ENCODE assay signal across 26 cellular contexts in the genomic region with DNA sequence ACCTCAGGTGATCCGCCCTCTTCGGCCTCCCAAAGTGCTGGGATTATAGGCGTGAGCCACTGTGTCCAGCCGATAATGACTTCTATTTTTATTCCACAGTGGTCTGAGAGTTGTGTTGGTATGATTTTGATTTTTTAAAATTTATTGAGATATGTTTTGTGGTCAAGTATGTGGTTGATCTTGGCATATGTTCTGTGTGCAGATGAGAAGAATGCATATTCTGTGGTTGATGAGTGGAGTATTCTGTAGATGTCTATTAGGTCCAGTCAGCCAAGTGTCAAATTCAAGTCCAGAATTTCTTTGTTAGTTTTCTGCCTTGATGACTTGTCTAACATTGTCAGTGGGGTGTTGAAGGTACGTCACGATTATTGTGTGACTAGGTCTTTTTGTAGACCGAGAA.
DNase-seq lines count a peak whose midpoint lies in the region; ATAC-seq, FAIRE-seq and TF ChIP-seq lines count a peak whose summit lies in the region.
"Had no signal": no experiment of that assay in that cellular context is flagged by ENCODE, and none has a peak within 500 bp of the region (broad histone marks: within the 10 kb centered on the region; RNA-seq: fewer than 3 reads in every experiment).

No MANE protein-coding gene starts in this region.

- no peak overlapping the region for H3K27ac Mint-ChIP-seq in astrocyte (ENCODE audit: unreplicated experiment)
- H3K27ac Mint-ChIP-seq in Calu3 (ENCODE audit: unreplicated experiment): no peak overlapping the region
- no peak overlapping the region for H3K27ac Mint-ChIP-seq in endodermal cell
- H3K27ac Mint-ChIP-seq: B cell; CD8-positive, alpha-beta memory T cell; GM23338; H9 had no signal

- H4K20me1 ChIP-seq in astrocyte (ENCODE audit: insufficient read depth, low read length): no peaks in the 10 kb centered on the region

- H3K9me3 ChIP-seq in astrocyte (ENCODE audit: insufficient read depth, low read depth, low read length) (no peaks in the 10 kb centered on the region), endodermal cell (ENCODE audit: control insufficient read depth, low read length) (peaks cover 52% of the 10 kb centered on the region), stomach (peaks cover 0 to 51% (median 29%) of the 10 kb centered on the region in 4 donors)

- no TSS peak for BruUV-seq in Calu3 (replicated peaks; lab: Mats Ljungman, UMichigan)

- TF ChIP-seq EP300 in stomach (IDR thresholded peaks at IDR 0.05): no peak

- intact Hi-C loops in Calu3 (cut with micrococcal nuclease; ENCODE audit: unreplicated experiment) (no loop called here), stomach (cut with DNase I; ENCODE audit: low total_unique reads) (no loop called here)

- no peaks in the 10 kb centered on the region for H3K27me3 ChIP-seq in astrocyte (ENCODE audit: insufficient read depth, low read length)
- H3K27me3 ChIP-seq in endodermal cell (ENCODE audit: control insufficient read depth, insufficient read depth, low read length, poor library complexity, severe bottlenecking): no peaks in the 10 kb centered on the region
- no peaks in the 10 kb centered on the region for H3K27me3 ChIP-seq in stomach
- H3K27me3 ChIP-seq: SJCRH30 had no signal

- H3K4me3 Mint-ChIP-seq in astrocyte (ENCODE audit: unreplicated experiment) (no peak overlapping the region), Calu3 (ENCODE audit: low read depth, unreplicated experiment) (no peak overlapping the region), endodermal cell (no peak overlapping the region)
- H3K4me3 Mint-ChIP-seq: B cell; CD14-positive monocyte; CD8-positive, alpha-beta memory T cell; GM23338; H9 had no signal

- no peak overlapping the region for H3K4me3 ChIP-seq in astrocyte (ENCODE audit: insufficient read depth, low read depth, low read length)
- no peak overlapping the region for H3K4me3 ChIP-seq in fibroblast of mammary gland (ENCODE audit: control insufficient read depth, low read depth, low read length)
- H3K4me3 ChIP-seq in skeletal muscle cell (ENCODE audit: low read depth, low read length): no peak overlapping the region
- H3K4me3 ChIP-seq in endodermal cell (ENCODE audit: low read length): no peak overlapping the region
- no peak overlapping the region for H3K4me3 ChIP-seq in stomach
- H3K4me3 ChIP-seq: GM23338, SJCRH30 had no signal

- no peaks in the 10 kb centered on the region for H3K79me2 ChIP-seq in astrocyte (ENCODE audit: insufficient read depth, low read length)

- H3K27ac ChIP-seq in astrocyte (ENCODE audit: low read depth, low read length): no peak overlapping the region
- no peak overlapping the region for H3K27ac ChIP-seq in endodermal cell (ENCODE audit: low read depth, low read length)
- no peak overlapping the region for H3K27ac ChIP-seq in stomach
- H3K27ac ChIP-seq: SJCRH30 had no signal

- no peak overlapping the region for H3K9ac ChIP-seq in astrocyte (ENCODE audit: low read length)
- no peak overlapping the region for H3K9ac ChIP-seq in endodermal cell (ENCODE audit: extremely low read depth, low read length, poor library complexity, severe bottlenecking)

- H3K27me3 Mint-ChIP-seq in astrocyte (ENCODE audit: low read depth, unreplicated experiment): no peaks in the 10 kb centered on the region
- H3K27me3 Mint-ChIP-seq in Calu3 (ENCODE audit: unreplicated experiment): no peaks in the 10 kb centered on the region
- no peaks in the 10 kb centered on the region for H3K27me3 Mint-ChIP-seq in endodermal cell (ENCODE audit: insufficient read depth)
- H3K27me3 Mint-ChIP-seq: B cell; CD8-positive, alpha-beta memory T cell had no signal

- WGBS in endodermal cell (ENCODE audit: insufficient coverage in 1 of 2, insufficient read length in 1 of 2), 2 experiments: 81 to 91% methylated on average over 4 to 7 of the region's 7 CpGs
- 82 to 92% (median 88%) methylated on average over 7 of the region's 7 CpGs for WGBS in stomach, 5 donors

- H3K4me1 Mint-ChIP-seq in astrocyte (ENCODE audit: low read depth, unreplicated experiment): no peaks in the 10 kb centered on the region
- H3K4me1 Mint-ChIP-seq in Calu3 (ENCODE audit: low read depth, unreplicated experiment): no peaks in the 10 kb centered on the region
- H3K4me1 Mint-ChIP-seq in endodermal cell: no peaks in the 10 kb centered on the region
- H3K4me1 Mint-ChIP-seq: B cell; CD14-positive monocyte; CD8-positive, alpha-beta memory T cell; GM23338; H9 had no signal

- peaks cover 29% of the 10 kb centered on the region for H3K9me3 Mint-ChIP-seq in astrocyte (ENCODE audit: unreplicated experiment)
- H3K9me3 Mint-ChIP-seq in Calu3 (ENCODE audit: low read depth, unreplicated experiment): peaks cover 19% of the 10 kb centered on the region
- peaks cover 77% of the 10 kb centered on the region for H3K9me3 Mint-ChIP-seq in endodermal cell

- ATAC-seq in GM21529 (IDR thresholded peaks at IDR 0.05; ENCODE audit: unreplicated experiment): no peak
- ATAC-seq: GM23338, Right ventricle myocardium inferior, SK-N-SH treated with all-trans-retinoic acid at 6 μM for 48 hours had no signal

- peak; percentile 19 for DNase-seq in M059J (ENCODE audit: low read depth)
- peak; percentile 84 for DNase-seq in astrocyte (ENCODE audit: low read depth)
- peak; percentile 36 for DNase-seq in fibroblast of mammary gland (ENCODE audit: low read depth)
- DNase-seq in skeletal muscle cell (ENCODE audit: low read depth): peak; percentile 3
- no peak for DNase-seq in Calu3
- DNase-seq in endodermal cell: no peak
- DNase-seq in stomach: no peak
- DNase-seq: CD8-positive, alpha-beta memory T cell; DMS153; DND-41; H9; KG1; NCI-H1048; NCI-H1417 treated with DMSO at 0.1 percent for 48 hours; NCI-H187; NCI-H2081 treated with DMSO at 0.1 percent for 48 hours; NCI-H2171; NCI-H226; NCI-H510A treated with DMSO at 0.1 percent for 48 hours; SJCRH30 had no signal

- CTCF ChIA-PET in Calu3 (lab: Charles Lee): no interaction called here

- TF ChIP-seq CTCF in astrocyte (IDR thresholded peaks at IDR 0.05; ENCODE audit: insufficient read depth, low read depth, low read length) (no peak), fibroblast of mammary gland (conservative IDR thresholded peaks at IDR 0.05; ENCODE audit: control insufficient read depth, insufficient read depth, low read depth, low read length) (no peak), Calu3 (IDR thresholded peaks at IDR 0.05; ENCODE audit: unreplicated experiment) (no peak), endodermal cell (conservative IDR thresholded peaks at IDR 0.05) (no peak), stomach (IDR thresholded peaks at IDR 0.05) (no peak)

- H3K36me3 ChIP-seq in astrocyte (ENCODE audit: insufficient read depth, low read length) (no peaks in the 10 kb centered on the region), endodermal cell (ENCODE audit: control insufficient read depth, insufficient read depth, low read length) (no peaks in the 10 kb centered on the region), stomach (no peaks in the 10 kb centered on the region)
- H3K36me3 ChIP-seq: SJCRH30 had no signal

- TF ChIP-seq POLR2A in stomach (IDR thresholded peaks at IDR 0.05): no peak

- H3K4me2 ChIP-seq in astrocyte (ENCODE audit: low read length): no peak overlapping the region
- H3K4me2 ChIP-seq: GM23338 had no signal

- H2AFZ ChIP-seq in astrocyte (ENCODE audit: low read depth, low read length): no peak overlapping the region
- H2AFZ ChIP-seq: GM23338 had no signal

- H3K36me3 Mint-ChIP-seq in astrocyte (ENCODE audit: low read depth, unreplicated experiment) (peaks cover 9% of the 10 kb centered on the region), Calu3 (ENCODE audit: insufficient read depth, unreplicated experiment) (no peaks in the 10 kb centered on the region), endodermal cell (ENCODE audit: low read depth) (peaks cover 4% of the 10 kb centered on the region)
- H3K36me3 Mint-ChIP-seq: CD14-positive monocyte had no signal

- FAIRE-seq in astrocyte (lab: Jason Lieb, UNC): no peak

- H3K4me1 ChIP-seq in astrocyte (ENCODE audit: insufficient read depth, low read length): peaks cover 8% of the 10 kb centered on the region
- H3K4me1 ChIP-seq in endodermal cell (ENCODE audit: control insufficient read depth, insufficient read depth, low read length): no peaks in the 10 kb centered on the region
- H3K4me1 ChIP-seq in stomach: no peaks in the 10 kb centered on the region
- H3K4me1 ChIP-seq: SJCRH30 had no signal

Comparison
In these comparisons a context has a peak if more than half of its experiments do, and no peak if none do; other contexts are left out.
1. DNase-seq: peak in M059J (single experiment), astrocyte (single experiment), fibroblast of mammary gland (single experiment) and skeletal muscle cell (single experiment); none in Calu3 (single experiment), endodermal cell (single experiment) and stomach (single experiment).